1 cellular context compared by ENCODE assay signal in the genomic region with DNA sequence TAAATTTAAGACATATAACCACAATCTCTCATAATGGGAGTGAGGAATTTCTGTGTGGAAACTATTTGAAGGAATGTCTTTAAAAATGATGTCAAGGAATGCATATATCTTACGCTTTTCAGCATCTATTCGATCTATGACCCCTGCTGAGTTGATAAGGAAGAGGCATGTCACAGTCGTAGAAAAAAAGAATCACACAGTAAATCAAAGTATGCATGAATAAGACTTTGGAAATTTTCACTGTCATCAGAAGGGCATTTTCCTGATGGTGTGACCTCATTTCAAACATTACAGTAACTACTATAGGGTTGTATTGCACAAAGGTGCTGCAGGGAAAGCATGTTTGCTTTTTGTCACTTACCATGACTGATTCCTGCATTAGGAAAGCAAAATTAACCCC.
TF ChIP-seq lines count a peak whose summit lies in the region.

No MANE protein-coding gene starts in this region.

TF ChIP-seq in IMR-90, 13 proteins besides CTCF, POLR2A, EP300 and RAD21:
- 0 out of 2 replicates have a peak, but pooled peaks have one; percentile 8 for TF ChIP-seq FOS (IDR thresholded peaks at IDR 0.05; ENCODE audit: low read depth, low read length)
- TF ChIP-seq CEBPB (IDR thresholded peaks at IDR 0.05; ENCODE audit: low read depth, low read length): peak; percentile 67
- TF ChIP-seq MXI1 (IDR thresholded peaks at IDR 0.05; ENCODE audit: borderline replicate concordance, low read depth, low read length): no peak
